Comparison of ENCODE assay signal across 22 cellular contexts in genomic region chr3:47005212-47006144, GRCh38. TPM values are rescaled to one million over a fixed set of nuclear protein-coding genes. Genes with fewer than 3 reads are reported as not detected.
DNase-seq lines count a peak whose midpoint lies in the region; ATAC-seq, FAIRE-seq and TF ChIP-seq lines count a peak whose summit lies in the region.
"Had no signal": no experiment of that assay in that cellular context is flagged by ENCODE, and none has a peak within 500 bp of the region (broad histone marks: within the 10 kb centered on the region; RNA-seq: fewer than 3 reads in every experiment).

No MANE protein-coding gene starts in this region.

- no peak overlapping the region for H3K4me3 Mint-ChIP-seq in activated naive CD4-positive, alpha-beta T cell treated with anti-CD3 and anti-CD28 coated beads for 36 hours
- H3K4me3 Mint-ChIP-seq: activated CD8-positive, alpha-beta T cell treated with anti-CD3 and anti-CD28 coated beads, Interleukin-2, amount 10 ng/mL, durations not matched to agents 7 days and 5 days; activated T-cell treated with anti-CD3 and anti-CD28 coated beads, Interleukin-2, amount 50 U/mL, for 72 hours; CD4-positive, alpha-beta memory T cell; nephron progenitor cell; stimulated activated memory B cell treated with anti-CD40 and anti-IgM and Interleukin-4, amounts not matched to agents 10 μg/mL and 1 μg/mL and 100 μg/mL, for 72 hours had no signal

- POLR2A ChIA-PET in GM12878 (lab: Charles Lee), result no interaction called here

- no peak for ATAC-seq in GM12878
- ATAC-seq in left lung, result no peak
- ATAC-seq in GM19395 (IDR thresholded peaks at IDR 0.05; ENCODE audit: unreplicated experiment), result no peak
- ATAC-seq in HG02571 (IDR thresholded peaks at IDR 0.05; ENCODE audit: unreplicated experiment), result no peak
- ATAC-seq: activated CD8-positive, alpha-beta T cell treated with anti-CD3 and anti-CD28 coated beads, Interleukin-2, amount 10 ng/mL, durations not matched to agents 7 days and 5 days; activated T-cell treated with anti-CD3 and anti-CD28 coated beads, Interleukin-2, amount 50 U/mL, for 72 hours; stimulated activated memory B cell treated with anti-CD40 and anti-IgM and Interleukin-4, amounts not matched to agents 10 μg/mL and 1 μg/mL and 100 μg/mL, for 72 hours had no signal

- peak; percentile 9 for DNase-seq in activated naive CD4-positive, alpha-beta T cell treated with anti-CD3 and anti-CD28 coated beads, Interleukin-2, amount 50 U/mL, for 16 hours
- no peak for DNase-seq in activated naive CD4-positive, alpha-beta T cell treated with anti-CD3 and anti-CD28 coated beads for 36 hours
- DNase-seq in GM12878 (ENCODE audit: low read depth, low spot score) (no peak), left lung (peak; percentile 36 to 68), suprapubic skin (ENCODE audit: low spot score in 2 of 2) (peak; percentile 61 to 80), iPS-NIHi11 (ENCODE audit: low spot score) (no peak)
- DNase-seq: ACHN; activated CD8-positive, alpha-beta T cell treated with anti-CD3 and anti-CD28 coated beads, Interleukin-2, amount 10 ng/mL, durations not matched to agents 7 days and 5 days; activated T-cell treated with anti-CD3 and anti-CD28 coated beads, Interleukin-2, amount 50 U/mL, for 72 hours; CD4-positive, alpha-beta memory T cell; mesenchymal stem cell; NCI-H1048; NCI-H2081; NCI-H510A treated with DMSO at 0.1 percent for 48 hours; nephron progenitor cell had no signal

- no peak for FAIRE-seq in GM12878 (lab: Jason Lieb, UNC)
- FAIRE-seq: H1, islet of Langerhans had no signal

- no peak overlapping the region for H3K27ac Mint-ChIP-seq in activated naive CD4-positive, alpha-beta T cell treated with anti-CD3 and anti-CD28 coated beads for 36 hours
- H3K27ac Mint-ChIP-seq: activated T-cell treated with anti-CD3 and anti-CD28 coated beads, Interleukin-2, amount 50 U/mL, for 72 hours; nephron progenitor cell; stimulated activated memory B cell treated with anti-CD40 and anti-IgM and Interleukin-4, amounts not matched to agents 10 μg/mL and 1 μg/mL and 100 μg/mL, for 72 hours had no signal

- TF ChIP-seq EP300 in GM12878 (IDR thresholded peaks at IDR 0.05; ENCODE audit: borderline replicate concordance in 1 of 2, control insufficient read depth in 1 of 2, low read depth in 2 of 2, low read length in 2 of 2) (no peak), suprapubic skin (IDR thresholded peaks at IDR 0.05) (no peak)

- no peak for TF ChIP-seq CTCF in GM12878 (IDR thresholded peaks at IDR 0.05 in 2 of 3, conservative IDR thresholded peaks at IDR 0.05 in 1 of 3; ENCODE audit: control insufficient read depth in 2 of 3, extremely low read depth in 1 of 3, insufficient read depth in 1 of 3, low read depth in 3 of 3, low read length in 3 of 3)
- no peak for TF ChIP-seq CTCF in left lung (IDR thresholded peaks at IDR 0.05)
- no peak for TF ChIP-seq CTCF in suprapubic skin (IDR thresholded peaks at IDR 0.05)

- SMC1A ChIA-PET in GM12878 (lab: Charles Lee; ENCODE audit: uncharacterized antibody, unreplicated experiment), result interaction anchor here (0.6 to 1.0 kb wide), 2 partner anchors 15 to 216 kb away, joined by 3 read pairs; no protein-coding TSS in a partner anchor

- H2AFZ ChIP-seq in GM12878 (ENCODE audit: control insufficient read depth, low read depth, low read length), result no peak overlapping the region

- H3K27me3 ChIP-seq in GM12878 (replicated peaks in 1 of 2; ENCODE audit: control insufficient read depth in 2 of 2, insufficient read depth in 2 of 2, low read length in 1 of 2) (no peaks in the 10 kb centered on the region), left lung (no peaks in the 10 kb centered on the region), suprapubic skin (no peaks in the 10 kb centered on the region)
- H3K27me3 ChIP-seq: adrenal gland, cardiac muscle cell had no signal

- H3K27ac ChIP-seq in GM12878 (ENCODE audit: control insufficient read depth, insufficient read depth) (no peak overlapping the region), left lung (no peak overlapping the region), suprapubic skin (no peak overlapping the region)
- H3K27ac ChIP-seq: adrenal gland, cardiac muscle cell had no signal

- peaks cover 5% of the 10 kb centered on the region; the same call in 1 of the 2 replicates for H3K4me1 ChIP-seq in GM12878 (ENCODE audit: control insufficient read depth, insufficient read depth, low read length)
- peaks cover 4 to 19% of the 10 kb centered on the region in 2 donors for H3K4me1 ChIP-seq in left lung
- peaks cover 18% of the 10 kb centered on the region for H3K4me1 ChIP-seq in suprapubic skin

- TSS peak; percentile 32 for BruUV-seq in GM12878 (replicated peaks; lab: Mats Ljungman, UMichigan)

- H3K9ac ChIP-seq in GM12878 (ENCODE audit: control insufficient read depth, insufficient read depth, low read length), result no peak overlapping the region

- RAD21 ChIA-PET in GM12878 (lab: Charles Lee; ENCODE audit: unreplicated experiment), result no interaction called here

- H3K9me3 Mint-ChIP-seq in activated naive CD4-positive, alpha-beta T cell treated with anti-CD3 and anti-CD28 coated beads for 36 hours, result no peaks in the 10 kb centered on the region
- H3K9me3 Mint-ChIP-seq: activated T-cell treated with anti-CD3 and anti-CD28 coated beads, Interleukin-2, amount 50 U/mL, for 72 hours; nephron progenitor cell; stimulated activated memory B cell treated with anti-CD40 and anti-IgM and Interleukin-4, amounts not matched to agents 10 μg/mL and 1 μg/mL and 100 μg/mL, for 72 hours had no signal

- intact Hi-C loops in activated naive CD4-positive, alpha-beta T cell treated with anti-CD3 and anti-CD28 coated beads for 36 hours (cut with micrococcal nuclease), result no loop called here
- intact Hi-C loops in GM12878 (cut with micrococcal nuclease; ENCODE audit: unreplicated experiment) (no loop called here), left lung (cut with DNase I) (no loop called here)

- H3K36me3 Mint-ChIP-seq in activated naive CD4-positive, alpha-beta T cell treated with anti-CD3 and anti-CD28 coated beads for 36 hours (ENCODE audit: low read depth), result peaks cover 16% of the 10 kb centered on the region

- H3K27me3 Mint-ChIP-seq in activated naive CD4-positive, alpha-beta T cell treated with anti-CD3 and anti-CD28 coated beads for 36 hours (ENCODE audit: low read depth), result no peaks in the 10 kb centered on the region
- H3K27me3 Mint-ChIP-seq: CD4-positive, alpha-beta memory T cell; stimulated activated memory B cell treated with anti-CD40 and anti-IgM and Interleukin-4, amounts not matched to agents 10 μg/mL and 1 μg/mL and 100 μg/mL, for 72 hours had no signal

- H3K4me1 Mint-ChIP-seq in activated naive CD4-positive, alpha-beta T cell treated with anti-CD3 and anti-CD28 coated beads for 36 hours (ENCODE audit: low read depth), result peaks cover 2% of the 10 kb centered on the region

- in situ Hi-C loops in GM12878 (cut with MboI), result no loop called here

- H4K20me1 ChIP-seq in GM12878 (ENCODE audit: control insufficient read depth, insufficient read depth), result no peaks in the 10 kb centered on the region

- TF ChIP-seq RAD21 in GM12878 (IDR thresholded peaks at IDR 0.05; ENCODE audit: insufficient read depth, low read depth, low read length), result no peak

- no peaks in the 10 kb centered on the region for H3K79me2 ChIP-seq in GM12878 (ENCODE audit: control insufficient read depth, insufficient read depth, low read length)

- H3K36me3 ChIP-seq in GM12878 (ENCODE audit: control insufficient read depth in 2 of 2, insufficient read depth in 2 of 2, low read length in 1 of 2) (peaks cover 23 to 52% of the 10 kb centered on the region in 2 experiments; a peak in 3 of 4 replicates), left lung (peaks cover 0 to 99% of the 10 kb centered on the region in 2 donors), suprapubic skin (peaks cover 79% of the 10 kb centered on the region)
- H3K36me3 ChIP-seq: cardiac muscle cell had no signal

- TF ChIP-seq POLR2A in GM12878 (IDR thresholded peaks at IDR 0.05; ENCODE audit: low read depth, low read length) (peak; percentile 18; the same call in 1 of the 2 replicates), suprapubic skin (IDR thresholded peaks at IDR 0.05) (no peak)

- no peak overlapping the region for H3K4me3 ChIP-seq in GM12878
- no peak overlapping the region for H3K4me3 ChIP-seq in left lung
- no peak overlapping the region for H3K4me3 ChIP-seq in suprapubic skin
- H3K4me3 ChIP-seq: adrenal gland, cardiac muscle cell had no signal

- WGBS in GM12878 (ENCODE audit: insufficient coverage, insufficient replicate concordance, low lambda C conversion rate, missing lambda C conversion rate), result 90% methylated on average over 31 of the region's 32 CpGs
- 57% methylated on average over 19 of the region's 32 CpGs for WGBS in suprapubic skin

- CTCF ChIA-PET in activated naive CD4-positive, alpha-beta T cell treated with anti-CD3 and anti-CD28 coated beads for 36 hours (lab: Charles Lee), result interaction anchor here (1.4 kb wide), 1 partner anchor 82 kb away, joined by 4 read pairs; no protein-coding TSS in a partner anchor
- CTCF ChIA-PET in GM12878 (lab: Yijun Ruan, JAX), result interaction anchor here (1.7 kb wide), 1 partner anchor 309 kb away, joined by 3 read pairs; no protein-coding TSS in a partner anchor

- H3K9me3 ChIP-seq in GM12878 (replicated peaks; ENCODE audit: control insufficient read depth, insufficient read depth, low read length) (no peaks in the 10 kb centered on the region), left lung (no peaks in the 10 kb centered on the region), suprapubic skin (no peaks in the 10 kb centered on the region)
- H3K9me3 ChIP-seq: adrenal gland had no signal

- no peak overlapping the region for H3K4me2 ChIP-seq in GM12878 (ENCODE audit: control insufficient read depth, insufficient read depth)

RNA-seq across cellular contexts. Expression of gene NBEAL2, which starts 26.0 kb away (rescaled TPM):
- 10 to 100 TPM; 85.0 to 92.4 TPM for total RNA-seq in activated naive CD4-positive, alpha-beta T cell treated with anti-CD3 and anti-CD28 coated beads for 36 hours
- 152 and 168 TPM in 2 replicates for total RNA-seq in GM12878 (2013; cell fraction: nucleolus; rRNA removed)
- 47.2 and 52.0 TPM in 2 replicates for total RNA-seq in GM12878 (2014; rRNA removed)
- 19.7 and 21.8 TPM in 2 replicates for total RNA-seq in GM12878 (2014; rRNA removed; fragmentation: Illumina TruSeq; extraction: Trizol)
- 106 and 127 TPM in 2 replicates for total RNA-seq in GM12878 (2021)
- polyA plus RNA-seq in GM12878 (2011; ENCODE audit: low read depth), result 27.1 TPM
- polyA plus RNA-seq in GM12878 (2011; rRNA removed), result 17.1 and 29.0 TPM in 2 replicates
- polyA plus RNA-seq in GM12878 (2011; cell fraction: cytosol; rRNA removed), result 39.5 and 52.6 TPM in 2 replicates
- polyA plus RNA-seq in GM12878 (2011; cell fraction: nucleus; rRNA removed), result 940 and 1,024 TPM in 2 replicates
- 62.9 and 78.4 TPM in 2 replicates for polyA plus RNA-seq in GM12878 (2012)
- 16.4 and 41.4 TPM in 2 replicates for polyA plus RNA-seq in GM12878 (2014; fragmentation: Illumina TruSeq; extraction: Trizol)
- under 1 TPM; 0.07 to 0.18 TPM for polyA plus RNA-seq in GM12878 (2014; fragmentation: Nextera tagmentation; extraction: Ambion mirVana)
- 96.3 and 110 TPM in 2 replicates for polyA plus RNA-seq in GM12878 (2014; rRNA removed)
- polyA plus RNA-seq in GM12878 (2016; fragmentation: Nextera tagmentation; extraction: Ambion mirVana), result 10 to 100 TPM; 22.5 to 29.7 TPM
- polyA minus RNA-seq in GM12878 (2011; rRNA and poly(A)+ RNA removed), result 21.7 and 46.1 TPM in 2 replicates
- polyA minus RNA-seq in GM12878 (2011; cell fraction: cytosol; rRNA and poly(A)+ RNA removed), result 21.8 and 25.3 TPM in 2 replicates
- polyA minus RNA-seq in GM12878 (2011; cell fraction: nucleus; rRNA and poly(A)+ RNA removed), result 95.1 and 139 TPM in 2 replicates
- total RNA-seq in left lung, result 100 to 1,000 TPM in 1 of 2 donors, 10 to 100 TPM in 1; 99.6 to 148 TPM
- total RNA-seq in suprapubic skin, result 100 to 1,000 TPM; 317 to 865 (median 347) TPM

RNA-seq across cellular contexts. Expression of gene CCDC12, which starts 28.9 kb away (rescaled TPM):
- 10 to 100 TPM; 37.6 to 43.0 TPM for total RNA-seq in activated naive CD4-positive, alpha-beta T cell treated with anti-CD3 and anti-CD28 coated beads for 36 hours
- 111 and 121 TPM in 2 replicates for total RNA-seq in GM12878 (2013; cell fraction: nucleolus; rRNA removed)
- 46.9 and 53.0 TPM in 2 replicates for total RNA-seq in GM12878 (2014; rRNA removed)
- 67.3 and 72.4 TPM in 2 replicates for total RNA-seq in GM12878 (2014; rRNA removed; fragmentation: Illumina TruSeq; extraction: Trizol)
- 65.8 and 65.9 TPM in 2 replicates for total RNA-seq in GM12878 (2021)
- polyA plus RNA-seq in GM12878 (2011; ENCODE audit: low read depth), result 29.4 TPM
- polyA plus RNA-seq in GM12878 (2011; rRNA removed), result 31.2 and 45.6 TPM in 2 replicates
- 52.2 and 68.0 TPM in 2 replicates for polyA plus RNA-seq in GM12878 (2011; cell fraction: cytosol; rRNA removed)
- polyA plus RNA-seq in GM12878 (2011; cell fraction: nucleus; rRNA removed), result 63.4 and 85.5 TPM in 2 replicates
- polyA plus RNA-seq in GM12878 (2012), result 47.7 and 72.7 TPM in 2 replicates
- 11.2 and 63.3 TPM in 2 replicates for polyA plus RNA-seq in GM12878 (2014; fragmentation: Illumina TruSeq; extraction: Trizol)
- 10 to 100 TPM in 1 of 2 experiments, 1 to 10 TPM in 1; 9.2 to 22.5 TPM for polyA plus RNA-seq in GM12878 (2014; fragmentation: Nextera tagmentation; extraction: Ambion mirVana)
- polyA plus RNA-seq in GM12878 (2014; rRNA removed), result 59.3 and 67.6 TPM in 2 replicates
- 10 to 100 TPM; 83.1 to 91.4 TPM for polyA plus RNA-seq in GM12878 (2016; fragmentation: Nextera tagmentation; extraction: Ambion mirVana)
- polyA minus RNA-seq in GM12878 (2011; rRNA and poly(A)+ RNA removed), result 69.5 and 77.8 TPM in 2 replicates
- 15.6 and 18.2 TPM in 2 replicates for polyA minus RNA-seq in GM12878 (2011; cell fraction: cytosol; rRNA and poly(A)+ RNA removed)
- polyA minus RNA-seq in GM12878 (2011; cell fraction: nucleus; rRNA and poly(A)+ RNA removed), result 64.3 and 144 TPM in 2 replicates
- 10 to 100 TPM; 34.7 to 43.7 TPM for total RNA-seq in left lung
- total RNA-seq in suprapubic skin, result 10 to 100 TPM; 56.1 to 86.8 (median 81.6) TPM

Comparison
In these comparisons a context has a peak if more than half of its experiments do, and no peak if none do; other contexts are left out.
1. DNase-seq: peak in activated naive CD4-positive, alpha-beta T cell treated with anti-CD3 and anti-CD28 coated beads, Interleukin-2, amount 50 U/mL, for 16 hours (single experiment), left lung (2 of 2) and suprapubic skin (2 of 2); none in activated naive CD4-positive, alpha-beta T cell treated with anti-CD3 and anti-CD28 coated beads for 36 hours (single experiment), GM12878 (single experiment) and iPS-NIHi11 (single experiment).